In genomic region chr2:222653280-222653679, GRCh38 we compare ENCODE assay signal across 15 cellular contexts. TPM values are rescaled to one million over a fixed set of nuclear protein-coding genes. Genes with fewer than 3 reads are reported as not detected.
A peak's percentile ranks its signal among the peaks of the same experiment; 100 is the strongest.
DNase-seq lines count a peak whose midpoint lies in the region; ATAC-seq, FAIRE-seq and TF ChIP-seq lines count a peak whose summit lies in the region.
"Had no signal": no experiment of that assay in that cellular context is flagged by ENCODE, and none has a peak within 500 bp of the region (broad histone marks: within the 10 kb centered on the region; RNA-seq: fewer than 3 reads in every experiment).

No MANE protein-coding gene starts in this region.

- in situ Hi-C loops in HepG2 (cut with HindIII; ENCODE audit: extremely low pct_ligation_motif_present, low pct_unique_long_range_greater_than_20kb): no loop called here
- in situ Hi-C loops in mammary epithelial cell (cut with MboI; ENCODE audit: low sequenced_read_pairs in 2 of 2): no loop called here

- DNase-seq in HepG2 (ENCODE audit: low spot score): no peak
- no peak for DNase-seq in right lobe of liver
- no peak for DNase-seq in RWPE1 (ENCODE audit: low spot score)
- no peak for DNase-seq in mammary epithelial cell
- DNase-seq in stomach: no peak
- DNase-seq in NCI-H2081 treated with DMSO at 0.1 percent for 48 hours (lab: John Stamatoyannopoulos, UW): no peak
- DNase-seq: adrenal gland, AML-193, NCI-H146, NCI-H82 had no signal

- H3K9ac ChIP-seq in HepG2 (ENCODE audit: insufficient read depth, low read depth, low read length) (no peak overlapping the region; the same call in 1 of the 2 replicates), mammary epithelial cell (ENCODE audit: insufficient read depth, low read length) (no peak overlapping the region)

- H3K4me1 ChIP-seq in HepG2 (ENCODE audit: insufficient read depth, low read length): peaks cover 40% of the 10 kb centered on the region
- H3K4me1 ChIP-seq in right lobe of liver: peaks cover 0 to 19% (median 6%) of the 10 kb centered on the region in 4 donors
- H3K4me1 ChIP-seq in mammary epithelial cell (ENCODE audit: insufficient read depth, low read length): peaks cover 20% of the 10 kb centered on the region
- H3K4me1 ChIP-seq in stomach: peaks cover 16 to 76% (median 44%) of the 10 kb centered on the region in 4 donors

- no peak for FAIRE-seq in HepG2 (lab: Jason Lieb, UNC)

- POLR2A ChIA-PET in HepG2 (lab: Yijun Ruan, JAX) (interaction anchor here (3.2 kb wide), 1 partner anchor 18 kb away, joined by 14 read pairs; the partner anchor contains the start of gene MOGAT1), RWPE1 (lab: Yijun Ruan, JAX; ENCODE audit: low non-redundant PET) (no interaction called here)

- TF ChIP-seq POLR2A in HepG2 (IDR thresholded peaks at IDR 0.05; ENCODE audit: insufficient read depth in 1 of 2, low read depth in 2 of 2, low read length in 2 of 2) (no peak), right lobe of liver (IDR thresholded peaks at IDR 0.05) (no peak), stomach (IDR thresholded peaks at IDR 0.05) (no peak)

- H4K20me1 ChIP-seq in HepG2 (ENCODE audit: insufficient read depth, low read length): no peaks in the 10 kb centered on the region
- H4K20me1 ChIP-seq in mammary epithelial cell (ENCODE audit: insufficient read depth, low read length): peaks cover 7% of the 10 kb centered on the region

- peak overlapping the region; percentile 83; the same call in 1 of the 2 replicates for H3K4me2 ChIP-seq in HepG2 (ENCODE audit: low read depth, low read length)
- peak overlapping the region; percentile 47 for H3K4me2 ChIP-seq in mammary epithelial cell (ENCODE audit: insufficient read depth, low read depth, low read length)

- H3K27me3 ChIP-seq in HepG2 (ENCODE audit: control insufficient read depth in 1 of 2, insufficient read depth in 2 of 2, low read length in 2 of 2): peaks cover 0 to 4% of the 10 kb centered on the region in 2 experiments; a peak in 1 of 5 replicates
- no peaks in the 10 kb centered on the region for H3K27me3 ChIP-seq in right lobe of liver
- no peaks in the 10 kb centered on the region for H3K27me3 ChIP-seq in mammary epithelial cell (ENCODE audit: insufficient read depth, low read length)
- H3K27me3 ChIP-seq in stomach: no peaks in the 10 kb centered on the region
- H3K27me3 ChIP-seq: adrenal gland had no signal

- no peak for TF ChIP-seq CTCF in HepG2 (CRISPR knock-in tag; IDR thresholded peaks at IDR 0.05)
- no peak for TF ChIP-seq CTCF in right lobe of liver (IDR thresholded peaks at IDR 0.05)
- no peak for TF ChIP-seq CTCF in RWPE1 (conservative IDR thresholded peaks at IDR 0.05; ENCODE audit: low read depth)
- TF ChIP-seq CTCF in mammary epithelial cell (conservative IDR thresholded peaks at IDR 0.05 in 1 of 2, IDR thresholded peaks at IDR 0.05 in 1 of 2; ENCODE audit: extremely low read depth in 1 of 2, insufficient read depth in 1 of 2, low read depth in 1 of 2, low read length in 2 of 2): no peak
- TF ChIP-seq CTCF in stomach (IDR thresholded peaks at IDR 0.05): no peak

- H3K27ac ChIP-seq in HepG2 (ENCODE audit: extremely low read length, insufficient read depth, low read length) (no peak overlapping the region), right lobe of liver (no peak overlapping the region), RWPE1 (peak overlapping the region; percentile 66), mammary epithelial cell (ENCODE audit: insufficient read depth, low read depth, low read length) (no peak overlapping the region), stomach (peak overlapping the region in 3 of 5 donors; percentile 11 to 48 (median 32))
- H3K27ac ChIP-seq: adrenal gland, coronary artery had no signal

- ATAC-seq in HepG2 (no peak), right lobe of liver (no peak), HG02840 (IDR thresholded peaks at IDR 0.05; ENCODE audit: low FRiP score, unreplicated experiment) (no peak), HG03439 (IDR thresholded peaks at IDR 0.05; ENCODE audit: unreplicated experiment) (no peak)
- ATAC-seq: HCT116 had no signal

- intact Hi-C loops in HepG2 (cut with micrococcal nuclease; ENCODE audit: unreplicated experiment) (no loop called here), right lobe of liver (cut with DNase I) (no loop called here), mammary epithelial cell (cut with micrococcal nuclease) (no loop called here), stomach (cut with DNase I; ENCODE audit: low total_unique reads) (no loop called here)

- H3K9me3 ChIP-seq in HepG2 (ENCODE audit: low read length) (no peaks in the 10 kb centered on the region), right lobe of liver (no peaks in the 10 kb centered on the region), mammary epithelial cell (replicated peaks; ENCODE audit: insufficient read depth, low read length) (no peaks in the 10 kb centered on the region), stomach (no peaks in the 10 kb centered on the region)
- H3K9me3 ChIP-seq: adrenal gland had no signal

- dilution Hi-C loops in mammary epithelial cell (cut with HindIII; ENCODE audit: low sequenced_read_pairs): no loop called here

- no TSS peak for BruUV-seq in HepG2 (replicated peaks; lab: Mats Ljungman, UMichigan)
- BruUV-seq in mammary epithelial cell (replicated peaks; lab: Mats Ljungman, UMichigan): no TSS peak

- TF ChIP-seq EP300 in HepG2 (IDR thresholded peaks at IDR 0.05; ENCODE audit: low read depth in 2 of 2, low read length in 2 of 2) (no peak), HepG2 (CRISPR knock-in tag; IDR thresholded peaks at IDR 0.05; ENCODE audit: borderline replicate concordance) (no peak), stomach (IDR thresholded peaks at IDR 0.05) (no peak)

- peaks cover 2 to 5% of the 10 kb centered on the region in 2 experiments; a peak in 2 of 5 replicates for H3K36me3 ChIP-seq in HepG2 (replicated peaks in 1 of 2; ENCODE audit: control insufficient read depth in 1 of 2, insufficient read depth in 2 of 2, low read length in 2 of 2)
- peaks cover 0 to 2% (median 0%) of the 10 kb centered on the region in 4 donors for H3K36me3 ChIP-seq in right lobe of liver
- peaks cover 2% of the 10 kb centered on the region for H3K36me3 ChIP-seq in mammary epithelial cell (ENCODE audit: insufficient read depth, low read length)
- peaks cover 0 to 3% (median 2%) of the 10 kb centered on the region in 4 donors for H3K36me3 ChIP-seq in stomach
- H3K36me3 ChIP-seq: adrenal gland had no signal

- H2AFZ ChIP-seq in HepG2 (ENCODE audit: low read length): no peak overlapping the region
- H2AFZ ChIP-seq in mammary epithelial cell (ENCODE audit: low read depth, low read length): no peak overlapping the region

- no peak overlapping the region for H3K4me3 ChIP-seq in HepG2 (replicated peaks in 1 of 3; ENCODE audit: insufficient read depth in 1 of 3, low read depth in 2 of 3, low read length in 3 of 3)
- no peak overlapping the region for H3K4me3 ChIP-seq in right lobe of liver
- H3K4me3 ChIP-seq in mammary epithelial cell (replicated peaks in 1 of 3; ENCODE audit: insufficient read depth in 1 of 3, low read depth in 2 of 3, low read length in 3 of 3): peak overlapping the region in 1 of 3 experiments; percentile 8
- H3K4me3 ChIP-seq in stomach: no peak overlapping the region
- H3K4me3 ChIP-seq: adrenal gland, coronary artery had no signal

- no peak for TF ChIP-seq RAD21 in HepG2 (CRISPR knock-in tag; IDR thresholded peaks at IDR 0.05)

- H3K79me2 ChIP-seq in HepG2 (ENCODE audit: insufficient read depth, low read length): peaks cover 67% of the 10 kb centered on the region
- peaks cover 78% of the 10 kb centered on the region for H3K79me2 ChIP-seq in mammary epithelial cell (ENCODE audit: insufficient read depth, low read length)

- CTCF ChIA-PET in HepG2 (lab: Yijun Ruan, JAX; ENCODE audit: low intra/inter-chr PET ratio, low total read pairs): no interaction called here
- CTCF ChIA-PET in RWPE1 (lab: Yijun Ruan, JAX): interaction anchor here (1.2 kb wide), 1 partner anchor 37 kb away, joined by 3 read pairs; no protein-coding TSS in a partner anchor
- CTCF ChIA-PET in mammary epithelial cell (lab: Charles Lee; ENCODE audit: low non-redundant PET): interaction anchor here (0.7 kb wide), 1 partner anchor 144 kb away, joined by 4 read pairs; no protein-coding TSS in a partner anchor

RNA-seq across cellular contexts. Expression of gene FARSB, which starts 2.6 kb away (rescaled TPM):
- total RNA-seq in HepG2 (2016; rRNA removed; fragmentation: Illumina TruSeq; extraction: Trizol): 45.9 and 68.1 TPM in 2 replicates
- total RNA-seq in HepG2 (2016; cell fraction: cytosol; rRNA removed; fragmentation: Illumina TruSeq; extraction: Trizol; ENCODE audit: low read depth): 17.9 and 20.0 TPM in 2 replicates
- total RNA-seq in HepG2 (2016; cell fraction: insoluble cytoplasmic fraction; rRNA removed; fragmentation: Illumina TruSeq; extraction: Trizol): 46.3 and 67.7 TPM in 2 replicates
- 26.9 and 31.4 TPM in 2 replicates for total RNA-seq in HepG2 (2016; cell fraction: membrane; rRNA removed; fragmentation: Illumina TruSeq; extraction: Trizol)
- total RNA-seq in HepG2 (2016; cell fraction: nucleus; rRNA removed; fragmentation: Illumina TruSeq; extraction: Trizol): 36.7 and 38.1 TPM in 2 replicates
- 19.2 and 23.3 TPM in 2 replicates for polyA plus RNA-seq in HepG2 (2011; rRNA removed)
- polyA plus RNA-seq in HepG2 (2011; cell fraction: cytosol; rRNA removed): 12.4 and 17.3 TPM in 2 replicates
- polyA plus RNA-seq in HepG2 (2011; cell fraction: nucleus; rRNA removed): 7.7 and 8.8 TPM in 2 replicates
- polyA plus RNA-seq in HepG2 (2012): 28.5 and 35.1 TPM in 2 replicates
- 14.9 and 15.4 TPM in 2 replicates for polyA plus RNA-seq in HepG2 (2016; cell fraction: cytosol; fragmentation: Illumina TruSeq; extraction: Trizol; ENCODE audit: low read depth)
- 84.0 and 86.1 TPM in 2 replicates for polyA plus RNA-seq in HepG2 (2016; cell fraction: insoluble cytoplasmic fraction; fragmentation: Illumina TruSeq; extraction: Trizol; ENCODE audit: low read depth)
- 22.7 and 26.5 TPM in 2 replicates for polyA plus RNA-seq in HepG2 (2016; cell fraction: membrane; fragmentation: Illumina TruSeq; extraction: Trizol; ENCODE audit: low read depth)
- 31.2 and 31.9 TPM in 2 replicates for polyA plus RNA-seq in HepG2 (2016; cell fraction: nucleus; fragmentation: Illumina TruSeq; extraction: Trizol; ENCODE audit: insufficient read depth, low read depth)
- 11.7 and 18.0 TPM in 2 replicates for polyA minus RNA-seq in HepG2 (2011; rRNA and poly(A)+ RNA removed; ENCODE audit: low replicate concordance)
- polyA minus RNA-seq in HepG2 (2011; cell fraction: cytosol; rRNA and poly(A)+ RNA removed): 13.3 and 13.4 TPM in 2 replicates
- 27.8 and 32.3 TPM in 2 replicates for polyA minus RNA-seq in HepG2 (2011; cell fraction: nucleus; rRNA and poly(A)+ RNA removed)
- 10 to 100 TPM in 2 of 6 experiments, 1 to 10 TPM in 4; 6.2 to 14.2 (median 9.0) TPM for total RNA-seq in right lobe of liver
- 10 to 100 TPM; 24.2 to 42.3 TPM for total RNA-seq in mammary epithelial cell
- 41.3 TPM for polyA plus RNA-seq in mammary epithelial cell
- 21.6 TPM for polyA minus RNA-seq in mammary epithelial cell
- total RNA-seq in stomach: 10 to 100 TPM in 2 of 5 donors, 1 to 10 TPM in 3; 1.4 to 26.3 (median 5.8) TPM
- polyA plus RNA-seq in stomach: 10 to 100 TPM; 15.1 to 17.5 (median 17.3) TPM

RNA-seq across cellular contexts. Expression of gene MOGAT1, which starts 18.2 kb away (rescaled TPM):
- total RNA-seq in HepG2 (2016; rRNA removed; fragmentation: Illumina TruSeq; extraction: Trizol) (1.3 and 4.3 TPM in 2 replicates), right lobe of liver (1 to 10 TPM in 4 of 6 experiments, under 1 TPM in 2; 0.50 to 8.1 (median 3.4) TPM), mammary epithelial cell (not detected), stomach (1 to 10 TPM in 1 of 5 donors, not detected in 4; 1.8 TPM)
- 0.61 and 1.2 TPM in 2 replicates for total RNA-seq in HepG2 (2016; cell fraction: cytosol; rRNA removed; fragmentation: Illumina TruSeq; extraction: Trizol; ENCODE audit: low read depth)
- 1.2 and 3.9 TPM in 2 replicates for total RNA-seq in HepG2 (2016; cell fraction: insoluble cytoplasmic fraction; rRNA removed; fragmentation: Illumina TruSeq; extraction: Trizol)
- 0.93 and 1.2 TPM in 2 replicates for total RNA-seq in HepG2 (2016; cell fraction: membrane; rRNA removed; fragmentation: Illumina TruSeq; extraction: Trizol)
- 8.0 TPM in 2 replicates for total RNA-seq in HepG2 (2016; cell fraction: nucleus; rRNA removed; fragmentation: Illumina TruSeq; extraction: Trizol)
- polyA plus RNA-seq in HepG2 (2011; rRNA removed) (0.81 and 0.98 TPM in 2 replicates), mammary epithelial cell (not detected), stomach (under 1 TPM in 1 of 3 donors, not detected in 2; 0.15 TPM)
- polyA plus RNA-seq in HepG2 (2011; cell fraction: cytosol; rRNA removed): 0.25 and 0.38 TPM in 2 replicates
- 1.4 and 1.8 TPM in 2 replicates for polyA plus RNA-seq in HepG2 (2011; cell fraction: nucleus; rRNA removed)
- 0.36 and 0.47 TPM in 2 replicates for polyA plus RNA-seq in HepG2 (2012)
- 0.59 and 0.72 TPM in 2 replicates for polyA plus RNA-seq in HepG2 (2016; cell fraction: cytosol; fragmentation: Illumina TruSeq; extraction: Trizol; ENCODE audit: low read depth)
- 0.46 and 0.64 TPM in 2 replicates for polyA plus RNA-seq in HepG2 (2016; cell fraction: insoluble cytoplasmic fraction; fragmentation: Illumina TruSeq; extraction: Trizol; ENCODE audit: low read depth)
- 0.55 and 0.64 TPM in 2 replicates for polyA plus RNA-seq in HepG2 (2016; cell fraction: membrane; fragmentation: Illumina TruSeq; extraction: Trizol; ENCODE audit: low read depth)
- 4.3 and 5.0 TPM in 2 replicates for polyA plus RNA-seq in HepG2 (2016; cell fraction: nucleus; fragmentation: Illumina TruSeq; extraction: Trizol; ENCODE audit: insufficient read depth, low read depth)
- polyA minus RNA-seq in HepG2 (2011; rRNA and poly(A)+ RNA removed; ENCODE audit: low replicate concordance): 1.3 TPM in 1 of 2 replicates, not detected in the other
- 0.59 and 0.62 TPM in 2 replicates for polyA minus RNA-seq in HepG2 (2011; cell fraction: cytosol; rRNA and poly(A)+ RNA removed)
- polyA minus RNA-seq in HepG2 (2011; cell fraction: nucleus; rRNA and poly(A)+ RNA removed): 4.2 and 4.4 TPM in 2 replicates
- polyA minus RNA-seq in mammary epithelial cell: not detected
- total RNA-seq: adrenal gland, SK-MEL-5 had no signal

Comparison
In these comparisons a context has a peak if more than half of its experiments do, and no peak if none do; other contexts are left out.
1. H3K27ac ChIP-seq: peak in RWPE1 (single experiment) and stomach (3 of 5); none in HepG2 (single experiment), right lobe of liver (0 of 3) and mammary epithelial cell (single experiment).